In genomic region chr20:57089701-57090144, GRCh38 we compare ENCODE assay signal across 8 cellular contexts.
DNase-seq lines count a peak whose midpoint lies in the region; ATAC-seq, FAIRE-seq and TF ChIP-seq lines count a peak whose summit lies in the region.

No MANE protein-coding gene starts in this region.

- CTCF ChIA-PET in Panc1 (lab: Charles Lee), result interaction anchor here (0.8 to 1.2 kb wide), 6 partner anchors 240 to 292 kb away, joined by 3 to 10 read pairs (median 5); partner anchors contain the start of gene SPO11

- TF ChIP-seq CTCF in Panc1 (IDR thresholded peaks at IDR 0.05) (peak; percentile 98), osteoblast (IDR thresholded peaks at IDR 0.05; ENCODE audit: extremely low read depth, low read depth, low read length) (peak; percentile 69)

- H3K9me3 ChIP-seq in Panc1 (ENCODE audit: control insufficient read depth, insufficient read depth, low read depth, low read length) (no peaks in the 10 kb centered on the region), osteoblast (ENCODE audit: low read depth, low read length) (no peaks in the 10 kb centered on the region)

- POLR2A ChIA-PET in Panc1 (lab: Charles Lee), result interaction anchor here (0.6 kb wide), 1 partner anchor 25 kb away, joined by 9 read pairs; no protein-coding TSS in a partner anchor

- no peak overlapping the region for H3K4me2 ChIP-seq in osteoblast (ENCODE audit: insufficient read depth, low read length)

- in situ Hi-C loops in Panc1 (cut with HindIII; ENCODE audit: low pct_unique_long_range_greater_than_20kb, low sequenced_read_pairs), result no loop called here

- H3K27ac ChIP-seq in Panc1 (ENCODE audit: low read length) (no peak overlapping the region), osteoblast (ENCODE audit: low read depth, low read length) (no peak overlapping the region)

- ATAC-seq in HG03103 (IDR thresholded peaks at IDR 0.05; ENCODE audit: low read depth, unreplicated experiment) (peak; percentile 66), Panc1 (peak; percentile 95)

- BruUV-seq in Panc1 (replicated peaks; lab: Mats Ljungman, UMichigan), result no TSS peak

- no peak overlapping the region for H2AFZ ChIP-seq in osteoblast (ENCODE audit: low read length)

- H3K36me3 ChIP-seq in Panc1 (ENCODE audit: control insufficient read depth, insufficient read depth, low read length), result no peaks in the 10 kb centered on the region
- H3K36me3 ChIP-seq in osteoblast (ENCODE audit: insufficient read depth, low read length), result no peaks in the 10 kb centered on the region

- no peak for FAIRE-seq in frontal cortex (lab: Jason Lieb, UNC)

- no peak overlapping the region for H3K4me3 ChIP-seq in Panc1 (ENCODE audit: low read depth in 2 of 2, low read length in 2 of 2)
- H3K4me3 ChIP-seq in osteoblast (ENCODE audit: insufficient read depth, low read length), result no peak overlapping the region

- intact Hi-C loops in Panc1 (cut with micrococcal nuclease; ENCODE audit: unreplicated experiment), result loop anchor here (1.0 kb wide), 1 partner anchor 257 kb away; no protein-coding TSS in a partner anchor

- H4K20me1 ChIP-seq in osteoblast (ENCODE audit: insufficient read depth, low read length), result no peaks in the 10 kb centered on the region

- no peaks in the 10 kb centered on the region for H3K27me3 ChIP-seq in Panc1 (ENCODE audit: control insufficient read depth, insufficient read depth, low read length)
- H3K27me3 ChIP-seq in osteoblast (ENCODE audit: insufficient read depth, low read length), result no peaks in the 10 kb centered on the region

- DNase-seq in activated gamma-delta T cell treated with Interleukin-2 at 50 U/mL for 16 hours (peak; percentile 29), activated gamma-delta T cell (lab: John Stamatoyannopoulos, UW) (no peak), Panc1 (ENCODE audit: low read depth, low spot score) (peak; percentile 33), frontal cortex (ENCODE audit: low spot score in 2 of 2) (peak; percentile 68 to 72), osteoblast (ENCODE audit: insufficient read length, low spot score, missing footprints) (peak; percentile 92), NCI-H2107 treated with DMSO at 0.1 percent for 48 hours (lab: John Stamatoyannopoulos, UW; ENCODE audit: unreplicated experiment) (no peak)
- peak; percentile 81 to 82 for DNase-seq in activated T-cell treated with anti-CD3 and anti-CD28 coated beads, Interleukin-2, amount 50 U/mL, for 48 hours

- H3K4me1 ChIP-seq in Panc1 (ENCODE audit: control insufficient read depth, insufficient read depth, low read length) (no peaks in the 10 kb centered on the region; the same call in 1 of the 2 replicates), osteoblast (ENCODE audit: insufficient read depth, low read length) (no peaks in the 10 kb centered on the region)

- H3K79me2 ChIP-seq in osteoblast (ENCODE audit: insufficient read depth, low read length), result no peaks in the 10 kb centered on the region

Comparison
In these comparisons a context has a peak if more than half of its experiments do, and no peak if none do; other contexts are left out.
1. DNase-seq: peak in activated gamma-delta T cell treated with Interleukin-2 at 50 U/mL for 16 hours (single experiment), Panc1 (single experiment), activated T-cell treated with anti-CD3 and anti-CD28 coated beads, Interleukin-2, amount 50 U/mL, for 48 hours (2 of 2), frontal cortex (2 of 2) and osteoblast (single experiment); none in activated gamma-delta T cell (single experiment) and NCI-H2107 treated with DMSO at 0.1 percent for 48 hours (single experiment).